In the genomic region with DNA sequence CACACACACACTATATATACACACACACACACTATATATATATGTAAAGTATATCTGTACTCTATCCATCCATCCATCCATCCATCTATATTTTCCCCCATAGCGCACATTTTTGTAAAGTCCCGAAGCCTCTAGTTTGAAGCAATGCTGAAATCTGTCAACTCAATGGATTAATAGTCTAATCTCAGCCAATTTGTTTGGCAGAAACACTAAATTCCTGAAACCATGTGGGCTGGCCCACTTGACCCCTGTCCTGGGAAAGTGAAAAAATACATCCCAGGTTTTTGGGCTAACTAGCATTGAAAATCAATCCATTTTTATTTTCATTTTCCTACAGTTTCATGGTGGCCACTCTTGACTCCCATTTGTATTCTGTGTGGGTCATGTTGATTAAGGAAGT, we compare ENCODE assay signal across 23 cellular contexts.
"Had no signal": no experiment of that assay in that cellular context is flagged by ENCODE, and none has a peak within 500 bp of the region (broad histone marks: within the 10 kb centered on the region; RNA-seq: fewer than 3 reads in every experiment).

No MANE protein-coding gene starts in this region.

- H3K4me1 Mint-ChIP-seq: memory B cell, mesothelial cell of epicardium, neural crest cell had no signal

- H3K36me3 ChIP-seq: heart left ventricle, left lung, lower lobe of right lung, ovary, right atrium auricular region, tibial nerve, upper lobe of right lung, vagina had no signal

- H3K27ac Mint-ChIP-seq: memory B cell; mesothelial cell of epicardium; stimulated activated effector memory CD8-positive, alpha-beta T cell treated with anti-CD3 and anti-CD28 coated beads, Interleukin-12 subunit alpha, Interleukin-12 subunit beta, amount 100 ng/mL, for 72 hours had no signal

- FAIRE-seq: endometrium, frontal cortex, small intestine had no signal

- H3K27me3 ChIP-seq: heart left ventricle, left lung, ovary, right atrium auricular region, tibial nerve, upper lobe of right lung, vagina had no signal

- H3K36me3 Mint-ChIP-seq: memory B cell; mesothelial cell of epicardium; natural killer cell; stimulated activated effector memory CD8-positive, alpha-beta T cell treated with anti-CD3 and anti-CD28 coated beads, Interleukin-12 subunit alpha, Interleukin-12 subunit beta, amount 100 ng/mL, for 72 hours had no signal

- H3K9me3 Mint-ChIP-seq: mesothelial cell of epicardium; natural killer cell; stimulated activated effector memory CD8-positive, alpha-beta T cell treated with anti-CD3 and anti-CD28 coated beads, Interleukin-12 subunit alpha, Interleukin-12 subunit beta, amount 100 ng/mL, for 72 hours had no signal

- H3K4me3 ChIP-seq: heart left ventricle, left lung, lower lobe of right lung, ovary, right atrium auricular region, tibial nerve, upper lobe of right lung, vagina had no signal

- DNase-seq: effector memory CD4-positive, alpha-beta T cell; heart left ventricle; hypothalamus; islet precursor cell; left lung; lower lobe of right lung; natural killer cell; ovary; small intestine; stimulated activated CD4-positive, alpha-beta T cell treated with anti-CD3 and anti-CD28 coated beads, Interleukin-2, amount 100 ng/mL, for 48 hours; stimulated activated CD8-positive, alpha-beta memory T cell treated with anti-CD3 and anti-CD28 coated beads, Interleukin-4, amount 100 ng/mL, for 48 hours; stimulated activated naive CD8-positive, alpha-beta T cell treated with anti-CD3 and anti-CD28 coated beads, Interleukin-15, Interleukin-2, amounts not matched to agents 100 U/mL and 50 U/mL, for 24 hours; upper lobe of right lung had no signal

- H3K27ac ChIP-seq: left lung, lower lobe of right lung, ovary, right atrium auricular region, upper lobe of right lung, vagina had no signal

- H3K4me3 Mint-ChIP-seq: memory B cell; mesothelial cell of epicardium; natural killer cell; neural crest cell; stimulated activated effector memory CD8-positive, alpha-beta T cell treated with anti-CD3 and anti-CD28 coated beads, Interleukin-12 subunit alpha, Interleukin-12 subunit beta, amount 100 ng/mL, for 72 hours had no signal

- ATAC-seq: esophagus mucosa; heart left ventricle; stimulated activated effector memory CD8-positive, alpha-beta T cell treated with anti-CD3 and anti-CD28 coated beads, Interleukin-12 subunit alpha, Interleukin-12 subunit beta, amount 100 ng/mL, for 72 hours; stimulated activated naive CD8-positive, alpha-beta T cell treated with anti-CD3 and anti-CD28 coated beads, Interleukin-15, Interleukin-2, amounts not matched to agents 100 U/mL and 50 U/mL, for 24 hours; upper lobe of right lung had no signal

- H3K9me3 ChIP-seq: heart left ventricle, left lung, lower lobe of right lung, ovary, right atrium auricular region, tibial nerve, upper lobe of right lung, vagina had no signal
